In the genomic region with DNA sequence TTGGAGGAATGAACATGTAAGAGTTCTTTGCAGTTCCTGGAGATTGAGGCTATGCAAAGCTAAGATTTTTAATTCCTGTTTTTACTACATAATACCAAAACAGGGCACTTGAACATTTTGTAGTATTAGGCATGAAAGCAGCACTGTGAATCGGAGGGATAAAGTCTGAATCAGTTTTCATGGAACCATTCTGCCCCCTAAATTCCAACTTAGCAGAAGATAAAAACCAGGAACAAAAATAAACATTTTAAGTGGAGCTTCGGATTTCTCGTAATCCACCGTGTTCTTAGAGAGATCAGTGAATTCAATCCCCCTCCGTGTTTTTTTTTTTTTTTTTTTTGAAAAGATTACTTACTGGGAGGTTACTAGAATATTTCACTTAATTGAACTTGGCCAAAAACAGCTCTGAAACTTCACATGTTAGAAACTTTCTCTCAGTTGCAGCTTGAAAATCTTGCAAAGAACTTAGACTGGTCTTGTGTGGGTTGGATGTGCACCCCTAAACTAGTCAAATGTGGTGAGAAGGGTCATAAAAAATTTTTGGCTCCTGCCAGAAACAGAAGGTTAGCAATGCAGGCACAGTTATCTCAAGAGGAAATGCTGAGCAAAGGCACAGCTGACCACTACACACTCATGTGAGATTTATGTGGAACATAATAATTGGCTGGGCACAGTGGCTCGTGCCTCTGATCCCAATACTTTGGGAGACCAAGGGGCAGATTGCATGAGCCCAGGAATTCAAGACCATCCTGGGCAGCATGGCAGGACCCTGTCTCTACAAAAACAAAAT, we compare ENCODE assay signal across 16 cellular contexts.
DNase-seq lines count a peak whose midpoint lies in the region; ATAC-seq and TF ChIP-seq lines count a peak whose summit lies in the region.
"Had no signal": no experiment of that assay in that cellular context is flagged by ENCODE, and none has a peak within 500 bp of the region (broad histone marks: within the 10 kb centered on the region; RNA-seq: fewer than 3 reads in every experiment).

No MANE protein-coding gene starts in this region.

- intact Hi-C loops in tibial artery (cut with DNase I; ENCODE audit: low total_unique reads) = loop anchor here (10.0 kb wide), 1 partner anchor 403 kb away; no protein-coding TSS in a partner anchor

- H3K9me2 ChIP-seq in hepatocyte (replicated peaks; ENCODE audit: insufficient read depth) = no peaks in the 10 kb centered on the region

- H3K4me3 ChIP-seq in hepatocyte = no peak overlapping the region
- no peak overlapping the region for H3K4me3 ChIP-seq in tibial artery
- H3K4me3 ChIP-seq: transverse colon had no signal

- ATAC-seq in GM18498 (IDR thresholded peaks at IDR 0.05; ENCODE audit: unreplicated experiment) = no peak

- WGBS in hepatocyte (ENCODE audit: low lambda C conversion rate, missing lambda C conversion rate) = 47% methylated on average over 6 of the region's 6 CpGs

- no peak overlapping the region for H3K27ac ChIP-seq in hepatocyte
- peak overlapping the region; percentile 19 to 22 for H3K27ac ChIP-seq in tibial artery
- H3K27ac ChIP-seq: transverse colon had no signal

- H3K4me1 ChIP-seq in hepatocyte (ENCODE audit: insufficient read depth) = peaks cover 6% of the 10 kb centered on the region
- peaks cover 0 to 16% (median 7%) of the 10 kb centered on the region in 4 donors for H3K4me1 ChIP-seq in tibial artery

- H3K27me3 ChIP-seq in hepatocyte (no peaks in the 10 kb centered on the region), tibial artery (no peaks in the 10 kb centered on the region)
- H3K27me3 ChIP-seq: transverse colon had no signal

- DNase-seq in NCI-H226 = peak; percentile 1
- DNase-seq in dedifferentiated amniotic fluid mesenchymal stem cell (ENCODE audit: extremely low spot score) = peak; percentile 32
- no peak for DNase-seq in hepatocyte (ENCODE audit: low spot score)
- no peak for DNase-seq in tibial artery
- no peak for DNase-seq in D341Med (ENCODE audit: low spot score)
- DNase-seq in GOT3 (lab: John Stamatoyannopoulos, UW) = no peak
- no peak for DNase-seq in HK-2 (ENCODE audit: unreplicated experiment)
- DNase-seq: activated gamma-delta T cell; CD4-positive, alpha-beta T cell; DMS79 treated with DMSO at 0.1 percent for 48 hours; effector memory CD4-positive, alpha-beta T cell; immature natural killer cell; NCI-H2081 treated with DMSO at 0.1 percent for 48 hours; NCI-H774; transverse colon had no signal

- H3K4me2 ChIP-seq in hepatocyte = peak overlapping the region; percentile 37

- H4K20me1 ChIP-seq in hepatocyte (ENCODE audit: insufficient read depth, poor library complexity, severe bottlenecking) = no peaks in the 10 kb centered on the region

- peak; percentile 20 for TF ChIP-seq CTCF in hepatocyte (IDR thresholded peaks at IDR 0.05; ENCODE audit: poor library complexity)
- TF ChIP-seq CTCF in tibial artery (IDR thresholded peaks at IDR 0.05) = no peak

- H3K36me3 ChIP-seq in hepatocyte (replicated peaks; ENCODE audit: insufficient read depth, low read depth) (no peaks in the 10 kb centered on the region), tibial artery (peaks cover 0 to 5% (median 0%) of the 10 kb centered on the region in 3 donors)

- no peaks in the 10 kb centered on the region for H3K9me3 ChIP-seq in hepatocyte (ENCODE audit: low read depth)
- H3K9me3 ChIP-seq in tibial artery = no peaks in the 10 kb centered on the region
- H3K9me3 ChIP-seq: transverse colon had no signal

- H2AFZ ChIP-seq in hepatocyte = no peak overlapping the region

- H3K79me2 ChIP-seq in hepatocyte = no peaks in the 10 kb centered on the region

Comparison
In these comparisons a context has a peak if more than half of its experiments do, and no peak if none do; other contexts are left out.
1. DNase-seq: peak in NCI-H226 (single experiment) and dedifferentiated amniotic fluid mesenchymal stem cell (single experiment); none in hepatocyte (single experiment), tibial artery (0 of 2), D341Med (single experiment), GOT3 (single experiment) and HK-2 (single experiment).